In the genomic region with DNA sequence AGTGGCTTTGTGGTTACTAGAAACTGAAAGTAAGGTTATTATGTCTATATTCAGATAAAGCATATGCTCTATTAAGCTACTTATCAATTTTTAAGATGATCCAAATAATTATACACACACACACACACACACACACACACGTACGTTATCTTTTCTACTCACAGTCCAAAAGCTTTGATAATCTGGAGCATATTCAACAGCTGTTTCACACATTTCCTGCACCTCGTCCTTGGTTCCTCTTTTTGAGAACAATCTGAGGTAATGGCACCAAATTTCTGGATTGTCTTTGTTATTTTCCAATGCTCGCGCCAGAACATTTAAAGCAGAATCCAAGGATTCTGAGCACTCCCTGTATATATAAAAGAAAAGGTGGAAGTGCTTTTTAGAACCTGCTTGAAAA, we compare ENCODE assay signal across 9 cellular contexts. TPM values are rescaled to one million over a fixed set of nuclear protein-coding genes. Genes with fewer than 3 reads are reported as not detected.
A peak's percentile ranks its signal among the peaks of the same experiment; 100 is the strongest.
DNase-seq lines count a peak whose midpoint lies in the region; ATAC-seq, FAIRE-seq and TF ChIP-seq lines count a peak whose summit lies in the region.
"Had no signal": no experiment of that assay in that cellular context is flagged by ENCODE, and none has a peak within 500 bp of the region (broad histone marks: within the 10 kb centered on the region; RNA-seq: fewer than 3 reads in every experiment).

No MANE protein-coding gene starts in this region.

- no peak overlapping the region for H3K27ac ChIP-seq in kidney (ENCODE audit: low read depth in 2 of 2, low read length in 2 of 2)
- H3K27ac ChIP-seq: hepatocyte had no signal

- no peak overlapping the region for H3K9ac ChIP-seq in kidney (ENCODE audit: low read length in 2 of 2)

- peak; percentile 69 for ATAC-seq in GM18498 (IDR thresholded peaks at IDR 0.05; ENCODE audit: unreplicated experiment)
- ATAC-seq in GM21576 (IDR thresholded peaks at IDR 0.05; ENCODE audit: unreplicated experiment) = peak; percentile 79
- no peak for ATAC-seq in effector memory CD8-positive, alpha-beta T cell (replicated peaks)
- no peak for ATAC-seq in activated CD4-positive, CD25-positive, alpha-beta regulatory T cell treated with anti-CD3 and anti-CD28 coated beads, Interleukin-2, amount 50 U/mL, for 24 hours

- FAIRE-seq in kidney (lab: Jason Lieb, UNC) = no peak

- peaks cover 8 to 19% of the 10 kb centered on the region in 2 donors for H3K4me1 Mint-ChIP-seq in immature natural killer cell
- peaks cover 5 to 14% of the 10 kb centered on the region in 2 donors for H3K4me1 Mint-ChIP-seq in effector memory CD8-positive, alpha-beta T cell (ENCODE audit: low read depth in 2 of 2)

- peak overlapping the region; percentile 27 to 84 (median 68) for H3K27ac Mint-ChIP-seq in immature natural killer cell
- H3K27ac Mint-ChIP-seq in effector memory CD8-positive, alpha-beta T cell = peak overlapping the region in 1 of 2 donors; percentile 52

- peaks cover 25 to 52% of the 10 kb centered on the region in 2 donors for H3K36me3 ChIP-seq in kidney (ENCODE audit: control insufficient read depth in 1 of 2, insufficient read depth in 2 of 2, low read length in 2 of 2)

- H3K27me3 Mint-ChIP-seq in immature natural killer cell (ENCODE audit: low read depth in 3 of 3) = no peaks in the 10 kb centered on the region
- H3K27me3 Mint-ChIP-seq in effector memory CD8-positive, alpha-beta T cell = no peaks in the 10 kb centered on the region

- no peak overlapping the region for H3K4me3 ChIP-seq in kidney (ENCODE audit: low read length in 2 of 2)
- H3K4me3 ChIP-seq: hepatocyte had no signal

- H3K9me3 Mint-ChIP-seq in immature natural killer cell = no peaks in the 10 kb centered on the region
- no peaks in the 10 kb centered on the region for H3K9me3 Mint-ChIP-seq in effector memory CD8-positive, alpha-beta T cell

- peaks cover 22 to 57% (median 35%) of the 10 kb centered on the region in 3 donors for H3K36me3 Mint-ChIP-seq in immature natural killer cell
- H3K36me3 Mint-ChIP-seq in effector memory CD8-positive, alpha-beta T cell (ENCODE audit: insufficient read depth) = peaks cover 97% of the 10 kb centered on the region

- peak; percentile 12 to 67 for DNase-seq in NOMO-1 (lab: John Stamatoyannopoulos, UW; ENCODE audit: unreplicated experiment in 2 of 2)
- no peak for DNase-seq in immature natural killer cell
- no peak for DNase-seq in kidney
- DNase-seq in effector memory CD8-positive, alpha-beta T cell = no peak
- DNase-seq in stimulated activated CD4-positive, alpha-beta T cell treated with anti-CD3 and anti-CD28 coated beads, Interleukin-2, amount 100 ng/mL, for 24 hours = no peak

- intact Hi-C loops in kidney (cut with DNase I) = no loop called here

- H3K9me3 ChIP-seq in kidney (ENCODE audit: control insufficient read depth in 1 of 2, low read length in 2 of 2) = no peaks in the 10 kb centered on the region

- no peaks in the 10 kb centered on the region for H3K4me1 ChIP-seq in kidney (ENCODE audit: control insufficient read depth in 1 of 2, insufficient read depth in 1 of 2, low read depth in 1 of 2, low read length in 2 of 2)

- TF ChIP-seq CTCF in kidney (IDR thresholded peaks at IDR 0.05; ENCODE audit: borderline replicate concordance, extremely low read depth, insufficient read depth) = no peak

- peak overlapping the region in 2 of 5 donors; percentile 1 to 15 for H3K4me3 Mint-ChIP-seq in immature natural killer cell
- no peak overlapping the region for H3K4me3 Mint-ChIP-seq in effector memory CD8-positive, alpha-beta T cell

RNA-seq across cellular contexts. Expression of a gene that starts 37.5 kb away (rescaled TPM):
- polyA plus RNA-seq in immature natural killer cell (10 to 100 TPM; 10.5 to 30.8 (median 19.8) TPM), kidney (ENCODE audit: insufficient read depth, low read depth, low replicate concordance) (11.2 TPM)
- 42.4 TPM for total RNA-seq in kidney

RNA-seq across cellular contexts. Expression of a gene that starts 38.0 kb away (rescaled TPM):
- polyA plus RNA-seq in immature natural killer cell = 1 to 10 TPM; 2.1 to 7.4 (median 5.9) TPM
- total RNA-seq in kidney = 3.2 TPM
- 5.0 TPM for polyA plus RNA-seq in kidney (ENCODE audit: insufficient read depth, low read depth, low replicate concordance)

RNA-seq across cellular contexts. Expression of a gene that starts 59.8 kb away (rescaled TPM):
- polyA plus RNA-seq in immature natural killer cell (10 to 100 TPM; 46.8 to 61.6 (median 50.3) TPM), kidney (ENCODE audit: insufficient read depth, low read depth, low replicate concordance) (14.9 TPM)
- 35.6 TPM for total RNA-seq in kidney

Comparison
In these comparisons a context has a peak if more than half of its experiments do, and no peak if none do; other contexts are left out.
1. ATAC-seq: peak in GM18498 (single experiment) and GM21576 (single experiment); none in effector memory CD8-positive, alpha-beta T cell (single experiment) and activated CD4-positive, CD25-positive, alpha-beta regulatory T cell treated with anti-CD3 and anti-CD28 coated beads, Interleukin-2, amount 50 U/mL, for 24 hours (0 of 2).
2. DNase-seq: peak in NOMO-1 (2 of 2); none in immature natural killer cell (0 of 3), kidney (single experiment), effector memory CD8-positive, alpha-beta T cell (0 of 3) and stimulated activated CD4-positive, alpha-beta T cell treated with anti-CD3 and anti-CD28 coated beads, Interleukin-2, amount 100 ng/mL, for 24 hours (0 of 2).